ENCODE assay signal across 15 cellular contexts in the genomic region with DNA sequence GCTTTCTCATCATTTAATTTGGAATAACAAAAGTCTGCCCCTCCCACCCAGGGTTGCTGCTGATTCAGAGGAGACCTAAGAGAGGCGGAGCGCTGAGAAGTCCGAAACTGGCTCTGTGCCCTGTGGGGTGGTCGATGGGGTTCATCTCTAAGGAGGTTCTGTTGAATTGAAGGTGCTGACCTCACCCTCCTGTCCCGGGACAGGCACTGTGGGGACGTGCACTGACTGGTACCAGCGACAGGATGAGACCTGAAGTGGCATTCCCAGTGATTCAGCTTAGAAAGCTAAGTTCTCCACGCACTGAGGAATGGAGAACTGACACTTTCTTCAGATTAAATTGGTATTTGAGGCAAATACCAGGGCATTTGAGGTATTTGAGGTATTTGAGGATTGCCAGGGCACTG. TPM values are rescaled to one million over a fixed set of nuclear protein-coding genes. Genes with fewer than 3 reads are reported as not detected.
DNase-seq lines count a peak whose midpoint lies in the region; FAIRE-seq and TF ChIP-seq lines count a peak whose summit lies in the region.
"Had no signal": no experiment of that assay in that cellular context is flagged by ENCODE, and none has a peak within 500 bp of the region (broad histone marks: within the 10 kb centered on the region; RNA-seq: fewer than 3 reads in every experiment).

No MANE protein-coding gene starts in this region.

- intact Hi-C loops in Caco-2 (cut with micrococcal nuclease; ENCODE audit: unreplicated experiment) = no loop called here

- no peaks in the 10 kb centered on the region for H3K27me3 ChIP-seq in HUES48 (ENCODE audit: control insufficient read depth, insufficient read depth, low read length)
- no peaks in the 10 kb centered on the region for H3K27me3 ChIP-seq in astrocyte (ENCODE audit: insufficient read depth, low read length)
- no peaks in the 10 kb centered on the region for H3K27me3 ChIP-seq in Caco-2 (replicated peaks; ENCODE audit: control insufficient read depth, insufficient read depth, low read length)
- no peaks in the 10 kb centered on the region for H3K27me3 ChIP-seq in tibial nerve
- H3K27me3 ChIP-seq: suprapubic skin had no signal

- no peaks in the 10 kb centered on the region for H3K36me3 ChIP-seq in HUES48 (ENCODE audit: control insufficient read depth, insufficient read depth, low read length)
- no peaks in the 10 kb centered on the region for H3K36me3 ChIP-seq in astrocyte (ENCODE audit: insufficient read depth, low read length)
- peaks cover 2% of the 10 kb centered on the region for H3K36me3 ChIP-seq in Caco-2 (ENCODE audit: control insufficient read depth, insufficient read depth, low read length)
- peaks cover 0 to 31% (median 0%) of the 10 kb centered on the region in 3 donors for H3K36me3 ChIP-seq in tibial nerve
- H3K36me3 ChIP-seq: suprapubic skin had no signal

- no peak for TF ChIP-seq CTCF in astrocyte (IDR thresholded peaks at IDR 0.05; ENCODE audit: insufficient read depth, low read depth, low read length)
- TF ChIP-seq CTCF in Caco-2 (IDR thresholded peaks at IDR 0.05; ENCODE audit: insufficient read depth in 1 of 2, low read depth in 1 of 2, low read length in 1 of 2, severe bottlenecking in 1 of 2, unreplicated experiment in 1 of 2) = no peak
- no peak for TF ChIP-seq CTCF in tibial nerve (IDR thresholded peaks at IDR 0.05)

- peak overlapping the region; percentile 42; the same call in 1 of the 2 replicates for H3K4me3 ChIP-seq in HUES48 (ENCODE audit: low read depth, low read length)
- peak overlapping the region; percentile 9 for H3K4me3 ChIP-seq in astrocyte (ENCODE audit: insufficient read depth, low read depth, low read length)
- no peak overlapping the region for H3K4me3 ChIP-seq in Caco-2 (ENCODE audit: low read depth, low read length)
- no peak overlapping the region for H3K4me3 ChIP-seq in tibial nerve
- H3K4me3 ChIP-seq: suprapubic skin had no signal

- H3K4me2 ChIP-seq in astrocyte (ENCODE audit: low read length) = peak overlapping the region; percentile 80

- FAIRE-seq in astrocyte (lab: Jason Lieb, UNC) = no peak

- no peaks in the 10 kb centered on the region for H3K36me3 Mint-ChIP-seq in astrocyte (ENCODE audit: low read depth, unreplicated experiment)
- no peaks in the 10 kb centered on the region for H3K36me3 Mint-ChIP-seq in Caco-2 (ENCODE audit: insufficient read depth, unreplicated experiment)

- TF ChIP-seq POLR2A in tibial nerve (IDR thresholded peaks at IDR 0.05) = no peak

- no TSS peak for BruUV-seq in Caco-2 (replicated peaks; lab: Mats Ljungman, UMichigan)

- H3K9ac ChIP-seq in HUES48 (ENCODE audit: low read depth, low read length) (peak overlapping the region; percentile 30; the same call in 1 of the 2 replicates), astrocyte (ENCODE audit: low read length) (no peak overlapping the region)

- no peaks in the 10 kb centered on the region for H3K27me3 Mint-ChIP-seq in astrocyte (ENCODE audit: low read depth, unreplicated experiment)
- H3K27me3 Mint-ChIP-seq in Caco-2 (ENCODE audit: insufficient read depth, unreplicated experiment) = no peaks in the 10 kb centered on the region

- H3K4me1 ChIP-seq in HUES48 (ENCODE audit: control insufficient read depth, insufficient read depth, low read length) = peaks cover 14% of the 10 kb centered on the region
- H3K4me1 ChIP-seq in astrocyte (ENCODE audit: insufficient read depth, low read length) = peaks cover 24% of the 10 kb centered on the region
- 0 out of 2 replicates have a peak, but pooled peaks cover 2% of the 10 kb centered on the region for H3K4me1 ChIP-seq in Caco-2
- no peaks in the 10 kb centered on the region for H3K4me1 ChIP-seq in tibial nerve

- peak overlapping the region; percentile 77 for H3K27ac Mint-ChIP-seq in astrocyte (ENCODE audit: unreplicated experiment)
- no peak overlapping the region for H3K27ac Mint-ChIP-seq in Caco-2 (ENCODE audit: unreplicated experiment)
- H3K27ac Mint-ChIP-seq: activated T-cell treated with anti-CD3 and anti-CD28 coated beads, Interleukin-2, amount 50 U/mL, for 72 hours; T-helper 1 cell treated with Interleukin-12 subunit alpha and Interleukin-12 subunit beta and Interleukin-4 antibody, amounts not matched to agents 30 μg/mL and 1 μg/mL, for 36 hours had no signal

- H3K9me3 Mint-ChIP-seq in astrocyte (ENCODE audit: unreplicated experiment) (no peaks in the 10 kb centered on the region), Caco-2 (ENCODE audit: unreplicated experiment) (no peaks in the 10 kb centered on the region)
- H3K9me3 Mint-ChIP-seq: activated T-cell treated with anti-CD3 and anti-CD28 coated beads, Interleukin-2, amount 50 U/mL, for 72 hours; neural crest cell; T-helper 1 cell treated with Interleukin-12 subunit alpha and Interleukin-12 subunit beta and Interleukin-4 antibody, amounts not matched to agents 30 μg/mL and 1 μg/mL, for 36 hours had no signal

- DNase-seq in astrocyte (ENCODE audit: low read depth) (peak; percentile 15), iPS-NIHi11 (ENCODE audit: low spot score) (peak; percentile 37), Caco-2 (no peak), tibial nerve (ENCODE audit: low spot score in 2 of 2) (no peak), COLO829 (ENCODE audit: low spot score) (no peak), substantia nigra (lab: John Stamatoyannopoulos, UW) (no peak)
- DNase-seq: activated CD4-positive, alpha-beta T cell treated with anti-CD3 and anti-CD28 coated beads for 4 hours; activated T-cell treated with anti-CD3 and anti-CD28 coated beads, Interleukin-2, amount 50 U/mL, for 72 hours; effector CD4-positive, alpha-beta T cell had no signal

- WGBS in tibial nerve, 2 donors = 39 to 47% methylated on average over 8 of the region's 8 CpGs

- H3K9me3 ChIP-seq in HUES48 (ENCODE audit: control insufficient read depth, insufficient read depth, low read length) (no peaks in the 10 kb centered on the region), astrocyte (ENCODE audit: insufficient read depth, low read depth, low read length) (no peaks in the 10 kb centered on the region), Caco-2 (no peaks in the 10 kb centered on the region), tibial nerve (no peaks in the 10 kb centered on the region)
- H3K9me3 ChIP-seq: suprapubic skin had no signal

- peak overlapping the region; percentile 29 for H3K27ac ChIP-seq in HUES48 (ENCODE audit: low read depth, low read length)
- H3K27ac ChIP-seq in astrocyte (ENCODE audit: low read depth, low read length) = peak overlapping the region; percentile 24
- no peak overlapping the region for H3K27ac ChIP-seq in tibial nerve
- no peak overlapping the region for H3K27ac ChIP-seq in substantia nigra (ENCODE audit: low read depth, low read length, poor library complexity, severe bottlenecking)
- H3K27ac ChIP-seq: suprapubic skin had no signal

- H2AFZ ChIP-seq in astrocyte (ENCODE audit: low read depth, low read length) = peak overlapping the region; percentile 25

- H3K4me1 Mint-ChIP-seq in astrocyte (ENCODE audit: low read depth, unreplicated experiment) (peaks cover 25% of the 10 kb centered on the region), Caco-2 (ENCODE audit: low read depth, unreplicated experiment) (no peaks in the 10 kb centered on the region)
- H3K4me1 Mint-ChIP-seq: neural crest cell had no signal

- H3K79me2 ChIP-seq in astrocyte (ENCODE audit: insufficient read depth, low read length) = no peaks in the 10 kb centered on the region

- POLR2A ChIA-PET in Caco-2 (lab: Charles Lee) = interaction anchor here (0.5 kb wide), 1 partner anchor 51 kb away, joined by 5 read pairs; the partner anchor contains the start of gene C6orf132

- CTCF ChIA-PET in Caco-2 (lab: Charles Lee) = no interaction called here

- H3K4me3 Mint-ChIP-seq in astrocyte (ENCODE audit: unreplicated experiment) (no peak overlapping the region), Caco-2 (ENCODE audit: unreplicated experiment) (no peak overlapping the region)
- H3K4me3 Mint-ChIP-seq: activated T-cell treated with anti-CD3 and anti-CD28 coated beads, Interleukin-2, amount 50 U/mL, for 72 hours; neural crest cell; T-helper 1 cell treated with Interleukin-12 subunit alpha and Interleukin-12 subunit beta and Interleukin-4 antibody, amounts not matched to agents 30 μg/mL and 1 μg/mL, for 36 hours had no signal

- no peaks in the 10 kb centered on the region for H4K20me1 ChIP-seq in astrocyte (ENCODE audit: insufficient read depth, low read length)

- TF ChIP-seq EP300 in tibial nerve (IDR thresholded peaks at IDR 0.05) = no peak

RNA-seq across cellular contexts. Expression of gene GUCA1B, which starts 1.3 kb away (rescaled TPM):
- total RNA-seq in astrocyte (2.0 and 2.3 TPM in 2 replicates), Caco-2 (2022) (0.73 and 0.77 TPM in 2 replicates), tibial nerve (1 to 10 TPM in 3 of 4 donors, not detected in 1; 4.4 to 7.5 (median 4.6) TPM)

RNA-seq across cellular contexts. Expression of gene GUCA1A, which starts 20.3 kb away (rescaled TPM):
- total RNA-seq in astrocyte (0.45 and 0.79 TPM in 2 replicates), Caco-2 (2022) (not detected in 2 replicates), tibial nerve (not detected)
- total RNA-seq: liver, OCI-LY7 had no signal

RNA-seq across cellular contexts. Expression of gene MRPS10, which starts 24.2 kb away (rescaled TPM):
- 32.1 and 32.5 TPM in 2 replicates for total RNA-seq in astrocyte
- 32.3 and 38.6 TPM in 2 replicates for total RNA-seq in Caco-2 (2022)
- total RNA-seq in tibial nerve = 10 to 100 TPM; 20.7 to 30.6 (median 23.6) TPM

RNA-seq across cellular contexts. Expression of gene C6orf132, which starts 51.1 kb away (rescaled TPM):
- 3.3 and 5.3 TPM in 2 replicates for total RNA-seq in astrocyte
- total RNA-seq in Caco-2 (2022) = 56.2 and 61.2 TPM in 2 replicates
- total RNA-seq in tibial nerve = 1 to 10 TPM in 3 of 4 donors, under 1 TPM in 1; 0.22 to 4.7 (median 2.2) TPM

Comparison
In these comparisons a context has a peak if more than half of its experiments do, and no peak if none do; other contexts are left out.
1. H3K27ac ChIP-seq: peak in HUES48 (single experiment) and astrocyte (single experiment); none in tibial nerve (0 of 4) and substantia nigra (single experiment).
2. H3K4me3 ChIP-seq: peak in HUES48 (single experiment) and astrocyte (single experiment); none in Caco-2 (single experiment) and tibial nerve (0 of 4).
3. DNase-seq: peak in astrocyte (single experiment) and iPS-NIHi11 (single experiment); none in Caco-2 (0 of 2), tibial nerve (0 of 2), COLO829 (single experiment) and substantia nigra (0 of 49).